Comparison of ENCODE assay signal across 32 cellular contexts in genomic region chr3:6723205-6723604, GRCh38.
"Had no signal": no experiment of that assay in that cellular context is flagged by ENCODE, and none has a peak within 500 bp of the region (broad histone marks: within the 10 kb centered on the region; RNA-seq: fewer than 3 reads in every experiment).

No MANE protein-coding gene starts in this region.

- H3K4me3 ChIP-seq: adrenal gland, ascending aorta, body of pancreas, breast epithelium, cardiac muscle cell had no signal

- H3K9me3 ChIP-seq: adrenal gland, ascending aorta, body of pancreas, breast epithelium had no signal

- H3K36me3 ChIP-seq: adrenal gland, ascending aorta, brain microvascular endothelial cell, breast epithelium, cardiac muscle cell had no signal

- DNase-seq: activated effector memory CD4-positive, alpha-beta T cell treated with anti-CD3 and anti-CD28 coated beads, Interleukin-2, amount 50 U/mL, for 16 hours; activated effector memory CD4-positive, alpha-beta T cell treated with Interleukin-2 at 50 U/mL for 16 hours; activated gamma-delta T cell; activated gamma-delta T cell treated with Interleukin-2 at 50 U/mL for 16 hours; activated naive CD4-positive, alpha-beta T cell; activated naive CD4-positive, alpha-beta T cell treated with anti-CD3 and anti-CD28 coated beads for 36 hours; activated naive CD4-positive, alpha-beta T cell treated with anti-CD3 and anti-CD28 coated beads, Interleukin-2, amount 10 ng/mL, durations not matched to agents 7 days and 5 days; activated naive CD4-positive, alpha-beta T cell treated with anti-CD3 and anti-CD28 coated beads, Interleukin-2, amount 50 U/mL, for 16 hours; activated naive CD4-positive, alpha-beta T cell treated with Interleukin-2 at 50 U/mL for 16 hours; activated naive CD8-positive, alpha-beta T cell treated with anti-CD3 and anti-CD28 coated beads for 36 hours; activated naive CD8-positive, alpha-beta T cell treated with anti-CD3 and anti-CD28 coated beads, Interleukin-2, amount 10 ng/mL, durations not matched to agents 7 days and 5 days; activated naive CD8-positive, alpha-beta T cell treated with anti-CD3 and anti-CD28 coated beads, Interleukin-2, amount 50 U/mL, for 24 hours; activated T-cell treated with anti-CD3 and anti-CD28 coated beads, Interleukin-2, amount 50 U/mL, for 1 hour; activated T-cell treated with anti-CD3 and anti-CD28 coated beads, Interleukin-2, amount 50 U/mL, for 24 hours; activated T-cell treated with anti-CD3 and anti-CD28 coated beads, Interleukin-2, amount 50 U/mL, for 4 hours; activated T-cell treated with anti-CD3 and anti-CD28 coated beads, Interleukin-2, amount 50 U/mL, for 48 hours; activated T-cell treated with anti-CD3 and anti-CD28 coated beads, Interleukin-2, amount 50 U/mL, for 72 hours; adrenal gland; amniotic stem cell; amygdala; anterior cingulate cortex; aorta; body of pancreas; brain microvascular endothelial cell; caudate nucleus; central memory CD4-positive, alpha-beta T cell; cerebellar nuclear complex had no signal

- ATAC-seq: activated naive CD4-positive, alpha-beta T cell treated with anti-CD3 and anti-CD28 coated beads, Interleukin-2, amount 50 U/mL, for 72 hours; activated naive CD8-positive, alpha-beta T cell treated with anti-CD3 and anti-CD28 coated beads, Interleukin-2, amount 50 U/mL, for 24 hours; activated T-cell treated with anti-CD3 and anti-CD28 coated beads, Interleukin-2, amount 50 U/mL, for 4 hours; activated T-cell treated with anti-CD3 and anti-CD28 coated beads, Interleukin-2, amount 50 U/mL, for 72 hours; activated T-helper 17 cell treated with anti-CD3 and anti-CD28 coated beads, Interleukin-2, amount 50 U/mL, for 72 hours; body of pancreas had no signal

- H3K4me1 ChIP-seq: adrenal gland, ascending aorta, body of pancreas, breast epithelium had no signal
